22 cellular contexts compared by ENCODE assay signal in genomic region chr4:101035522-101035921, GRCh38.
"Had no signal": no experiment of that assay in that cellular context is flagged by ENCODE, and none has a peak within 500 bp of the region (broad histone marks: within the 10 kb centered on the region; RNA-seq: fewer than 3 reads in every experiment).

No MANE protein-coding gene starts in this region.

- H3K4me1 Mint-ChIP-seq: nephron progenitor cell; stimulated activated memory B cell treated with anti-CD40 and anti-IgM and Interleukin-4, amounts not matched to agents 10 μg/mL and 1 μg/mL and 100 μg/mL, for 72 hours had no signal

- H3K9me3 ChIP-seq: heart right ventricle, left lung, transverse colon, vagina had no signal

- H3K4me1 ChIP-seq: transverse colon had no signal

- H3K27me3 ChIP-seq: heart right ventricle, left lung, transverse colon, vagina had no signal

- H3K27ac ChIP-seq: coronary artery, heart right ventricle, transverse colon, vagina, WERI-Rb-1 had no signal

- H3K36me3 ChIP-seq: WERI-Rb-1 had no signal

- H3K27me3 Mint-ChIP-seq: activated CD4-positive, alpha-beta T cell treated with anti-CD3 and anti-CD28 coated beads, Interleukin-2, amount 10 ng/mL, durations not matched to agents 7 days and 5 days; activated CD8-positive, alpha-beta T cell treated with anti-CD3 and anti-CD28 coated beads for 36 hours; activated naive CD8-positive, alpha-beta T cell; stimulated activated memory B cell treated with anti-CD40 and anti-IgM and Interleukin-4, amounts not matched to agents 10 μg/mL and 1 μg/mL and 100 μg/mL, for 72 hours had no signal

- H3K4me3 ChIP-seq: coronary artery, heart right ventricle, left lung, transverse colon, vagina had no signal

- H3K27ac Mint-ChIP-seq: activated CD4-positive, alpha-beta T cell treated with anti-CD3 and anti-CD28 coated beads, Interleukin-2, amount 10 ng/mL, durations not matched to agents 7 days and 5 days; activated CD8-positive, alpha-beta T cell treated with anti-CD3 and anti-CD28 coated beads for 36 hours; activated naive CD8-positive, alpha-beta T cell; nephron progenitor cell; stimulated activated memory B cell treated with anti-CD40 and anti-IgM and Interleukin-4, amounts not matched to agents 10 μg/mL and 1 μg/mL and 100 μg/mL, for 72 hours had no signal

- H3K9me3 Mint-ChIP-seq: activated CD4-positive, alpha-beta T cell treated with anti-CD3 and anti-CD28 coated beads, Interleukin-2, amount 10 ng/mL, durations not matched to agents 7 days and 5 days; activated CD8-positive, alpha-beta T cell treated with anti-CD3 and anti-CD28 coated beads for 36 hours; nephron progenitor cell; stimulated activated memory B cell treated with anti-CD40 and anti-IgM and Interleukin-4, amounts not matched to agents 10 μg/mL and 1 μg/mL and 100 μg/mL, for 72 hours had no signal

- DNase-seq: activated CD4-positive, alpha-beta T cell treated with anti-CD3 and anti-CD28 coated beads, Interleukin-2, amount 10 ng/mL, durations not matched to agents 7 days and 5 days; activated CD4-positive, CD25-positive, alpha-beta regulatory T cell treated with anti-CD3 and anti-CD28 coated beads, Interleukin-2, amount 50 U/mL, for 72 hours; activated CD8-positive, alpha-beta T cell treated with anti-CD3 and anti-CD28 coated beads for 36 hours; activated naive CD4-positive, alpha-beta T cell; activated T-cell treated with anti-CD3 and anti-CD28 coated beads, Interleukin-2, amount 50 U/mL, for 1 hour; amniotic stem cell; cerebellar nuclear complex; heart right ventricle; left lung; nephron progenitor cell; occipital lobe; posterior cingulate gyrus; small intestine; stimulated activated CD4-positive, alpha-beta T cell treated with anti-CD3 and anti-CD28 coated beads, Interleukin-15, amount 100 ng/mL, for 24 hours; T-helper 1 cell; transverse colon; WERI-Rb-1 had no signal

- H3K4me3 Mint-ChIP-seq: activated CD4-positive, alpha-beta T cell treated with anti-CD3 and anti-CD28 coated beads, Interleukin-2, amount 10 ng/mL, durations not matched to agents 7 days and 5 days; activated CD8-positive, alpha-beta T cell treated with anti-CD3 and anti-CD28 coated beads for 36 hours; activated naive CD8-positive, alpha-beta T cell; nephron progenitor cell; stimulated activated memory B cell treated with anti-CD40 and anti-IgM and Interleukin-4, amounts not matched to agents 10 μg/mL and 1 μg/mL and 100 μg/mL, for 72 hours had no signal

- ATAC-seq: activated CD8-positive, alpha-beta T cell treated with anti-CD3 and anti-CD28 coated beads for 36 hours; heart right ventricle; left lung; sciatic nerve; stimulated activated memory B cell treated with anti-CD40 and anti-IgM and Interleukin-4, amounts not matched to agents 10 μg/mL and 1 μg/mL and 100 μg/mL, for 72 hours had no signal
